15 cellular contexts compared by ENCODE assay signal in the genomic region with DNA sequence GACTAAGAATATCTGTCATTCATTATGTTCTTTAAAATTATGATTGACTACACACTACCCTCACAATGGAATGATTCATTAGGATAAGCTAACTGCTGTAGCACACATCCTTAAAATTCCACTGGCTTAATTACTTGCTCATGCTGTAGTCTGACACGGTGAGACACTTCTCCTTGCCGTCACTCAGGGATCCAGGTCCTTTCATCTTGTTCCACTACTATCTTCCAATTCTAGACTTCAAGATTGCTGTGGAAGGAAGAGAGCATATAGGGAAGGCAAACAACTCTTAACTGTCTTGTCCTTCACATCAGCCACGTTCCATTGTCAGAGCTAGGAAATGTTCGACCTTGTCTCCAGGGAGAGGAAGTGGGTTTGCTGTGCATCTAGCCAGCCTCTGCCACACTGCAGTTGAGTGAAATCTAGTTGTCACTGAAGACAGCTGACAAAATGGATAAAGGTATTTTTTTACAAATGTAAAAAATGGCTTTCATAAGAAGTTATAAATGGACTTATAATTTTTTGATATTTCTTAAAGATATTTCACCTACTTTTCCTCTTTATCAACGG. TPM values are rescaled to one million over a fixed set of nuclear protein-coding genes. Genes with fewer than 3 reads are reported as not detected.
DNase-seq lines count a peak whose midpoint lies in the region; ATAC-seq and TF ChIP-seq lines count a peak whose summit lies in the region.
"Had no signal": no experiment of that assay in that cellular context is flagged by ENCODE, and none has a peak within 500 bp of the region (broad histone marks: within the 10 kb centered on the region; RNA-seq: fewer than 3 reads in every experiment).

No MANE protein-coding gene starts in this region.

- no peak for ATAC-seq in HG02759 (IDR thresholded peaks at IDR 0.05; ENCODE audit: unreplicated experiment)

- peaks cover 18% of the 10 kb centered on the region for H3K4me1 Mint-ChIP-seq in progenitor cell of endocrine pancreas (ENCODE audit: low read depth)

- no peaks in the 10 kb centered on the region for H3K36me3 ChIP-seq in HAP-1 (replicated peaks)
- H3K36me3 ChIP-seq: BE2C had no signal

- H3K4me1 ChIP-seq in HAP-1: no peaks in the 10 kb centered on the region
- H3K4me1 ChIP-seq: BE2C had no signal

- H3K9me3 ChIP-seq in HAP-1: no peaks in the 10 kb centered on the region
- H3K9me3 ChIP-seq: BE2C had no signal

- H3K27me3 Mint-ChIP-seq in progenitor cell of endocrine pancreas: no peaks in the 10 kb centered on the region

- no peak overlapping the region for H3K4me3 ChIP-seq in GM12865 (ENCODE audit: low read depth, low read length)
- no peak overlapping the region for H3K4me3 ChIP-seq in NB4 (ENCODE audit: low read depth, low read length)
- H3K4me3 ChIP-seq in HAP-1: no peak overlapping the region
- H3K4me3 ChIP-seq: PC-9 had no signal

- H3K36me3 Mint-ChIP-seq in progenitor cell of endocrine pancreas (ENCODE audit: insufficient read depth): peaks cover 3% of the 10 kb centered on the region

- in situ Hi-C loops in HAP-1 (cut with MboI; ENCODE audit: low sequenced_read_pairs): loop anchor here (25.0 kb wide), 2 partner anchors 340 to 465 kb away; a partner anchor contains a TSS

- H3K9me3 Mint-ChIP-seq in progenitor cell of endocrine pancreas (ENCODE audit: low read depth): peaks cover 6% of the 10 kb centered on the region
- H3K9me3 Mint-ChIP-seq: H9 had no signal

- DNase-seq in GM12865 (ENCODE audit: low read depth) (peak; percentile 8), NB4 (ENCODE audit: low read depth) (peak; percentile 63), foreskin melanocyte (peak; percentile 24), progenitor cell of endocrine pancreas (ENCODE audit: low spot score, unreplicated experiment) (no peak), HAP-1 (ENCODE audit: low spot score in 2 of 2) (no peak), NCI-H1417 treated with DMSO at 0.1 percent for 48 hours (lab: John Stamatoyannopoulos, UW) (no peak)
- DNase-seq: BE2C, DMS153, H9, NCI-H1105, NCI-H187, NCI-H748 treated with DMSO at 0.1 percent for 48 hours, PC-9 had no signal

- H3K27me3 ChIP-seq in HAP-1 (ENCODE audit: low read depth): no peaks in the 10 kb centered on the region
- H3K27me3 ChIP-seq: BE2C had no signal

- TF ChIP-seq CTCF in GM12865 (IDR thresholded peaks at IDR 0.05; ENCODE audit: insufficient read depth, low read depth, low read length, missing control alignments): no peak
- TF ChIP-seq CTCF in NB4 (IDR thresholded peaks at IDR 0.05; ENCODE audit: low read depth, low read length): no peak
- TF ChIP-seq CTCF in progenitor cell of endocrine pancreas (IDR thresholded peaks at IDR 0.05; ENCODE audit: unreplicated experiment): no peak

- peak overlapping the region; percentile 60 for H3K27ac Mint-ChIP-seq in progenitor cell of endocrine pancreas
- H3K27ac Mint-ChIP-seq: H9 had no signal

- no peak for TF ChIP-seq POLR2A in NB4 (IDR thresholded peaks at IDR 0.05; ENCODE audit: extremely low read depth, insufficient read length)

- H3K4me3 Mint-ChIP-seq in progenitor cell of endocrine pancreas (ENCODE audit: low read depth): no peak overlapping the region
- H3K4me3 Mint-ChIP-seq: H9 had no signal

RNA-seq across cellular contexts. Expression of a gene that starts 30.1 kb away (rescaled TPM):
- 8.6 and 11.0 TPM in 2 replicates for total RNA-seq in progenitor cell of endocrine pancreas
- total RNA-seq: HT-29 had no signal

Comparison
In these comparisons a context has a peak if more than half of its experiments do, and no peak if none do; other contexts are left out.
1. DNase-seq: peak in GM12865 (single experiment), NB4 (single experiment) and foreskin melanocyte (single experiment); none in progenitor cell of endocrine pancreas (single experiment), HAP-1 (0 of 2) and NCI-H1417 treated with DMSO at 0.1 percent for 48 hours (single experiment).